In genomic region chr11:80733776-80734175, GRCh38 we compare ENCODE assay signal across 12 cellular contexts.
"Had no signal": no experiment of that assay in that cellular context is flagged by ENCODE, and none has a peak within 500 bp of the region (broad histone marks: within the 10 kb centered on the region; RNA-seq: fewer than 3 reads in every experiment).

No MANE protein-coding gene starts in this region.

- ATAC-seq: heart left ventricle had no signal

- H3K27ac ChIP-seq: heart left ventricle, sigmoid colon, skin epidermis had no signal

- H3K4me1 ChIP-seq: heart left ventricle, sigmoid colon had no signal

- DNase-seq: effector memory CD4-positive, alpha-beta T cell; foreskin melanocyte; heart left ventricle; hippocampal formation; mesendoderm; naive B cell; posterior cingulate gyrus; sigmoid colon; stimulated activated CD4-positive, alpha-beta T cell treated with anti-CD3 and anti-CD28 coated beads, Interleukin-2, amount 100 ng/mL, for 48 hours; stimulated activated naive CD4-positive, alpha-beta T cell treated with Interleukin-2 at 50 U/mL for 16 hours; trophoblast cell had no signal

- H3K4me3 ChIP-seq: heart left ventricle, sigmoid colon, skin epidermis had no signal

- H3K9me3 ChIP-seq: heart left ventricle, sigmoid colon had no signal

- H3K27me3 ChIP-seq: heart left ventricle, sigmoid colon had no signal

- H3K36me3 ChIP-seq: heart left ventricle, sigmoid colon had no signal
